ENCODE assay signal across 8 cellular contexts in the genomic region with DNA sequence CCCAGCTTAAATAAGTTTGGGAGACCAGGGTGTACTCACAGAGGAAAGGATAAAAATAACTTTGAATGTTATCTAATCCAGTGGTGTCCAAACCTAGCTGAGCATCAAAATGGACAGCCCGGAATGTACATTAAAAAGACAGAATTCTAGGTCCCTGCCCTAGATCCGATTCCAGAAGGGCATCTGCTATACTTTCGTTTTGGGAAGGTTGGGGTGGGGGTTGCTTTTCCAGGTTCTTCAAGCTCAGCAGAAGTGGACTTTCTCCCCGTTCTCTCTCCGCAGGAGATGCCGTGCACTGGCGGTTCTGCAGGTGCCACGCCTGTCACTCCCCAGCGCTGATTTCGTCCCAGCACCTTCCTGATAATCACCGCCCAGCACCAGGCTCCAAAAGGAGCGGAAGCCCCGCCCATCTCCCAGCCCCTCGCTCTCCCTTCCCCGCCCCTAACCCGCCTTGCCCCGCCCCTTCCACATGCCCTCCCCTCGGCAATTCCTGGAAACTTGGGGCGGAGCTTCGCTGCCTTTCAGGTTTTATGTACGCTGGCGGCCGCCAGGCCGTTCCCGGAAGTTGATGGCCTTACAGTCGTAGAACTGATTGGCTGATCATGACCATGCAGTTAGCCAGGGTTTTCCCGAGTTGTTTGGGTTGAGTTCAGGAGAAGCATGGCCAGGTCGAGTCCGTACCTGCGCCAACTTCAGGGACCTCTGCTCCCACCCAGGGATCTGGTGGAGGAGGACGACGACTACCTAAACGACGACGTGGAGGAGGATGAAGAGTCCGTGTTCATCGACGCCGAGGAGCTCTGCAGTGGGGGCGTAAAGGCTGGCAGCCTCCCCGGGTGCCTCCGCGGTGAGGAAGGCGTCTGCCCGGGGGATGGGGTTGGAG. TPM values are rescaled to one million over a fixed set of nuclear protein-coding genes. Genes with fewer than 3 reads are reported as not detected.
DNase-seq lines count a peak whose midpoint lies in the region; ATAC-seq and TF ChIP-seq lines count a peak whose summit lies in the region.

HELB (plus strand) TSS at position 550 of the 883 bp plus-strand sequence; CDS start at position 661, 111 bp downstream.

- peak in 1 of 2 donors; percentile 67 for TF ChIP-seq POLR2A in tibial nerve (IDR thresholded peaks at IDR 0.05)

- H3K9me3 Mint-ChIP-seq in activated naive CD8-positive, alpha-beta T cell treated with anti-CD3 and anti-CD28 coated beads, Interleukin-2, amount 50 U/mL, for 24 hours, result no peaks in the 10 kb centered on the region

- DNase-seq in GM13976 (ENCODE audit: low spot score) (peak; percentile 93), NCI-H1436 treated with DMSO at 0.1 percent for 48 hours (lab: John Stamatoyannopoulos, UW) (peak; percentile 73), T follicular helper cell (ENCODE audit: low read depth) (peak; percentile 93), cardiac septum (ENCODE audit: low spot score) (peak; percentile 99), tibial nerve (ENCODE audit: low spot score in 2 of 2) (peak; percentile 98 to 99)
- peak; percentile 98 for DNase-seq in activated naive CD8-positive, alpha-beta T cell treated with anti-CD3 and anti-CD28 coated beads, Interleukin-2, amount 50 U/mL, for 24 hours

- H3K4me1 Mint-ChIP-seq in activated naive CD8-positive, alpha-beta T cell treated with anti-CD3 and anti-CD28 coated beads, Interleukin-2, amount 50 U/mL, for 24 hours, result peaks cover 47% of the 10 kb centered on the region

- WGBS in tibial nerve, 2 donors, result 0% methylated on average over 42 to 45 of the region's 45 CpGs

- H3K36me3 Mint-ChIP-seq in activated naive CD8-positive, alpha-beta T cell treated with anti-CD3 and anti-CD28 coated beads, Interleukin-2, amount 50 U/mL, for 24 hours (ENCODE audit: low read depth), result peaks cover 24% of the 10 kb centered on the region

- H3K9me3 ChIP-seq in parathyroid adenoma (ENCODE audit: control insufficient read depth, low read length) (no peaks in the 10 kb centered on the region), tibial nerve (no peaks in the 10 kb centered on the region)

- in situ Hi-C loops in GM13976 (cut with MboI; ENCODE audit: low sequenced_read_pairs, unreplicated experiment), result no loop called here

- H3K36me3 ChIP-seq in parathyroid adenoma (ENCODE audit: control insufficient read depth, insufficient read depth, low read length), result no peaks in the 10 kb centered on the region
- H3K36me3 ChIP-seq in tibial nerve, result no peaks in the 10 kb centered on the region

- peak within 1 kb of the TSS; percentile 56 for H3K9ac ChIP-seq in parathyroid adenoma

- no peaks in the 10 kb centered on the region for H3K27me3 Mint-ChIP-seq in activated naive CD8-positive, alpha-beta T cell treated with anti-CD3 and anti-CD28 coated beads, Interleukin-2, amount 50 U/mL, for 24 hours

- H3K27me3 ChIP-seq in parathyroid adenoma (ENCODE audit: control insufficient read depth, insufficient read depth, low read length), result no peaks in the 10 kb centered on the region
- H3K27me3 ChIP-seq in tibial nerve, result no peaks in the 10 kb centered on the region

- no peaks in the 10 kb centered on the region for H3K4me1 ChIP-seq in parathyroid adenoma
- peaks cover 0 to 37% (median 10%) of the 10 kb centered on the region in 4 donors for H3K4me1 ChIP-seq in tibial nerve

- H3K4me3 ChIP-seq in parathyroid adenoma (ENCODE audit: low read depth, low read length), result peak within 1 kb of the TSS; percentile 84
- H3K4me3 ChIP-seq in tibial nerve, result peak within 1 kb of the TSS; percentile 66 to 78 (median 73)

- H2AFZ ChIP-seq in parathyroid adenoma, result peak within 1 kb of the TSS; percentile 99

- peak; percentile 93 for ATAC-seq in HG02852 (IDR thresholded peaks at IDR 0.05; ENCODE audit: unreplicated experiment)
- peak; percentile 92 for ATAC-seq in activated naive CD8-positive, alpha-beta T cell treated with anti-CD3 and anti-CD28 coated beads, Interleukin-2, amount 50 U/mL, for 24 hours

- no peaks in the 10 kb centered on the region for H3K79me2 ChIP-seq in parathyroid adenoma

- TF ChIP-seq EP300 in tibial nerve (IDR thresholded peaks at IDR 0.05), result peak; percentile 41 to 78

- intact Hi-C loops in cardiac septum (cut with DNase I), result loop anchor here (10.0 kb wide), 1 partner anchor 157 kb away; no protein-coding TSS in a partner anchor

- H3K4me2 ChIP-seq in parathyroid adenoma (ENCODE audit: low read length), result peak within 1 kb of the TSS; percentile 98

- H3K27ac ChIP-seq in parathyroid adenoma (peak within 1 kb of the TSS; percentile 87), tibial nerve (peak within 1 kb of the TSS; percentile 66 to 90 (median 85))

- TF ChIP-seq CTCF in GM13976 (IDR thresholded peaks at IDR 0.05; ENCODE audit: borderline replicate concordance, control extremely low read depth, extremely low read depth, insufficient read depth, missing control alignments) (peak; percentile 0), parathyroid adenoma (IDR thresholded peaks at IDR 0.05) (no peak), tibial nerve (IDR thresholded peaks at IDR 0.05) (peak in 2 of 5 experiments; percentile 13 to 20)

- H3K4me3 Mint-ChIP-seq in activated naive CD8-positive, alpha-beta T cell treated with anti-CD3 and anti-CD28 coated beads, Interleukin-2, amount 50 U/mL, for 24 hours, result peak within 1 kb of the TSS; percentile 98

- peak within 1 kb of the TSS; percentile 99 for H3K27ac Mint-ChIP-seq in activated naive CD8-positive, alpha-beta T cell treated with anti-CD3 and anti-CD28 coated beads, Interleukin-2, amount 50 U/mL, for 24 hours

RNA-seq across cellular contexts. Expression of gene HELB, which starts in this region (rescaled TPM):
- total RNA-seq in cardiac septum (1.6 TPM), tibial nerve (10 to 100 TPM in 1 of 4 donors, 1 to 10 TPM in 3; 4.0 to 11.1 (median 6.0) TPM)

Comparison
In these comparisons a context has a peak if more than half of its experiments do, and no peak if none do; other contexts are left out.
1. Peak in every context shown above with its lines: DNase-seq, ATAC-seq, H3K4me3 ChIP-seq and H3K27ac ChIP-seq.